Comparison of ENCODE assay signal across 16 cellular contexts in genomic region chr4:124121511-124121934, GRCh38.
DNase-seq lines count a peak whose midpoint lies in the region; ATAC-seq and TF ChIP-seq lines count a peak whose summit lies in the region.
"Had no signal": no experiment of that assay in that cellular context is flagged by ENCODE, and none has a peak within 500 bp of the region (broad histone marks: within the 10 kb centered on the region; RNA-seq: fewer than 3 reads in every experiment).

No MANE protein-coding gene starts in this region.

- POLR2A ChIA-PET in WTC11 (lab: Charles Lee) = no interaction called here

- H3K9me3 Mint-ChIP-seq in WTC11 = 0 out of 2 replicates have a peak, but pooled peaks cover 5% of the 10 kb centered on the region
- H3K9me3 Mint-ChIP-seq: activated naive CD8-positive, alpha-beta T cell treated with anti-CD3 and anti-CD28 coated beads for 36 hours; dendritic cell treated with granulocyte-macrophage colony-stimulating factor and Interleukin-4, amounts not matched to agents 40 ng/mL and 50 ng/mL, for 4 days had no signal

- H3K4me1 Mint-ChIP-seq in WTC11 = no peaks in the 10 kb centered on the region
- H3K4me1 Mint-ChIP-seq: activated naive CD8-positive, alpha-beta T cell treated with anti-CD3 and anti-CD28 coated beads for 36 hours; neural crest cell had no signal

- no peak overlapping the region for H3K4me3 ChIP-seq in foreskin fibroblast (ENCODE audit: low read depth in 1 of 2, low read length in 2 of 2)
- no peak overlapping the region for H3K4me3 ChIP-seq in skeletal muscle cell (ENCODE audit: low read depth, low read length)
- H3K4me3 ChIP-seq: left ventricle myocardium inferior had no signal

- no peak overlapping the region for H3K4me3 Mint-ChIP-seq in WTC11
- H3K4me3 Mint-ChIP-seq: activated naive CD8-positive, alpha-beta T cell treated with anti-CD3 and anti-CD28 coated beads for 36 hours; CD8-positive, alpha-beta T cell; dendritic cell treated with granulocyte-macrophage colony-stimulating factor and Interleukin-4, amounts not matched to agents 40 ng/mL and 50 ng/mL, for 4 days; neural crest cell had no signal

- TF ChIP-seq CTCF in foreskin fibroblast (IDR thresholded peaks at IDR 0.05; ENCODE audit: low read depth, low read length) = no peak
- no peak for TF ChIP-seq CTCF in WTC11 (IDR thresholded peaks at IDR 0.05)

- CTCF ChIA-PET in WTC11 (lab: Charles Lee) = interaction anchor here (0.9 kb wide), 1 partner anchor 348 kb away, joined by 3 read pairs; no protein-coding TSS in a partner anchor

- no peaks in the 10 kb centered on the region for H3K27me3 Mint-ChIP-seq in WTC11 (ENCODE audit: low read depth)
- H3K27me3 Mint-ChIP-seq: activated naive CD8-positive, alpha-beta T cell treated with anti-CD3 and anti-CD28 coated beads for 36 hours; dendritic cell treated with granulocyte-macrophage colony-stimulating factor and Interleukin-4, amounts not matched to agents 40 ng/mL and 50 ng/mL, for 4 days had no signal

- ATAC-seq in WTC11 = no peak
- ATAC-seq: CD8-positive, alpha-beta T cell had no signal

- no peak overlapping the region for H3K27ac Mint-ChIP-seq in WTC11
- H3K27ac Mint-ChIP-seq: activated naive CD8-positive, alpha-beta T cell treated with anti-CD3 and anti-CD28 coated beads for 36 hours; CD8-positive, alpha-beta T cell; dendritic cell treated with granulocyte-macrophage colony-stimulating factor and Interleukin-4, amounts not matched to agents 40 ng/mL and 50 ng/mL, for 4 days had no signal

- H3K36me3 Mint-ChIP-seq in WTC11 = no peaks in the 10 kb centered on the region
- H3K36me3 Mint-ChIP-seq: activated naive CD8-positive, alpha-beta T cell treated with anti-CD3 and anti-CD28 coated beads for 36 hours; CD8-positive, alpha-beta T cell had no signal

- DNase-seq in HT1080 (ENCODE audit: low read depth) (peak; percentile 23), astrocyte of the hippocampus (ENCODE audit: low read depth, low spot score) (peak; percentile 85), foreskin fibroblast (peak; percentile 26 to 45), skeletal muscle cell (ENCODE audit: low read depth) (peak; percentile 93), WTC11 (ENCODE audit: low spot score) (no peak), RKO (ENCODE audit: low spot score) (no peak), UCSD-AML1 (lab: John Stamatoyannopoulos, UW; ENCODE audit: unreplicated experiment) (no peak)
- DNase-seq: activated CD4-positive, CD25-positive, alpha-beta regulatory T cell; activated naive CD8-positive, alpha-beta T cell treated with anti-CD3 and anti-CD28 coated beads for 36 hours; CD8-positive, alpha-beta T cell; glutamatergic neuron; left ventricle myocardium inferior; small intestine; SW 1271 had no signal

TF ChIP-seq in WTC11, 78 proteins besides CTCF, POLR2A, EP300 and RAD21 (continues in another document):
- no peak for TF ChIP-seq SMAD4 (CRISPR knock-in tag; IDR thresholded peaks at IDR 0.05)
- TF ChIP-seq EMX1 (CRISPR knock-in tag; IDR thresholded peaks at IDR 0.05) = no peak
- no peak for TF ChIP-seq ZNF219 (CRISPR knock-in tag; IDR thresholded peaks at IDR 0.05; ENCODE audit: borderline replicate concordance)
- TF ChIP-seq ZNF317 (CRISPR knock-in tag; IDR thresholded peaks at IDR 0.05; ENCODE audit: borderline replicate concordance, low read depth) = no peak
- TF ChIP-seq USF1 (CRISPR knock-in tag; IDR thresholded peaks at IDR 0.05) = no peak
- TF ChIP-seq ATF3 (CRISPR knock-in tag; conservative IDR thresholded peaks at IDR 0.05) = no peak
- TF ChIP-seq MAX (CRISPR knock-in tag; IDR thresholded peaks at IDR 0.05) = no peak
- TF ChIP-seq NFE2L1 (CRISPR knock-in tag; IDR thresholded peaks at IDR 0.05) = no peak
- TF ChIP-seq ZBTB43 (CRISPR knock-in tag; IDR thresholded peaks at IDR 0.05) = no peak
- TF ChIP-seq FOXP4 (CRISPR knock-in tag; IDR thresholded peaks at IDR 0.05) = no peak
- TF ChIP-seq ATF6 (CRISPR knock-in tag; IDR thresholded peaks at IDR 0.05) = no peak
- no peak for TF ChIP-seq ZSCAN18 (CRISPR knock-in tag; IDR thresholded peaks at IDR 0.05)

Comparison
In these comparisons a context has a peak if more than half of its experiments do, and no peak if none do; other contexts are left out.
1. DNase-seq: peak in HT1080 (single experiment), astrocyte of the hippocampus (single experiment), foreskin fibroblast (2 of 2) and skeletal muscle cell (single experiment); none in WTC11 (single experiment), RKO (single experiment) and UCSD-AML1 (single experiment).